Comparison of ENCODE assay signal across 8 cellular contexts in genomic region chr13:19634129-19634740, GRCh38. TPM values are rescaled to one million over a fixed set of nuclear protein-coding genes. Genes with fewer than 3 reads are reported as not detected.
DNase-seq lines count a peak whose midpoint lies in the region; ATAC-seq, FAIRE-seq and TF ChIP-seq lines count a peak whose summit lies in the region.

No MANE protein-coding gene starts in this region.

- peak; percentile 24 for ATAC-seq in stimulated activated naive B cell treated with anti-CD40 and anti-IgM and Interleukin-4, amounts not matched to agents 10 μg/mL and 1 μg/mL and 100 μg/mL, for 72 hours (replicated peaks)

- WGBS in H9 (ENCODE audit: extremely low coverage, insufficient read length, low lambda C conversion rate), result no CpG with 5 or more reads among the region's 14 CpGs

- H2BK12ac ChIP-seq in H9 (ENCODE audit: insufficient read length, low read depth, low read length), result no peak overlapping the region

- H4K20me1 ChIP-seq in H9 (ENCODE audit: control insufficient read depth, insufficient read depth, insufficient read length), result no peaks in the 10 kb centered on the region

- no peak overlapping the region for H3T11ph ChIP-seq in H9 (ENCODE audit: low read length)

- H3K36me3 ChIP-seq in bronchial epithelial cell (ENCODE audit: control insufficient read depth, insufficient read depth, low read length), result no peaks in the 10 kb centered on the region

- H3K79me1 ChIP-seq in H9 (ENCODE audit: insufficient read depth, low read depth, low read length, poor library complexity, severe bottlenecking), result no peaks in the 10 kb centered on the region

- no peak overlapping the region for H3K27ac ChIP-seq in H9 (ENCODE audit: insufficient read length, low read depth, low read length)

- no peak overlapping the region for H4K91ac ChIP-seq in H9 (ENCODE audit: insufficient read length, low read depth, low read length)

- DNase-seq in GM03348 (ENCODE audit: low spot score) (peak; percentile 50), H9 (no peak), NCI-H69 (lab: John Stamatoyannopoulos, UW) (peak; percentile 29), bronchial epithelial cell (ENCODE audit: low read depth) (peak; percentile 26), kidney tubule cell (ENCODE audit: low spot score) (peak; percentile 49), occipital lobe (lab: John Stamatoyannopoulos, UW) (no peak)
- DNase-seq in stimulated activated naive B cell treated with anti-CD40 and anti-IgM and Interleukin-4, amounts not matched to agents 10 μg/mL and 1 μg/mL and 100 μg/mL, for 72 hours, result no peak
- DNase-seq in activated CD4-positive, alpha-beta T cell treated with anti-CD3 and anti-CD28 coated beads for 48 hours, result no peak

- H3K4me1 Mint-ChIP-seq in H9, result peaks cover 14 to 19% of the 10 kb centered on the region in 2 experiments
- peaks cover 10 to 40% of the 10 kb centered on the region in 2 donors for H3K4me1 Mint-ChIP-seq in stimulated activated naive B cell treated with anti-CD40 and anti-IgM and Interleukin-4, amounts not matched to agents 10 μg/mL and 1 μg/mL and 100 μg/mL, for 72 hours

- no peak overlapping the region; the same call in 1 of the 2 replicates for H3K14ac ChIP-seq in H9 (ENCODE audit: insufficient read depth, low read length)

- no peak for TF ChIP-seq CTCF in H9 (conservative IDR thresholded peaks at IDR 0.05)
- no peak for TF ChIP-seq CTCF in bronchial epithelial cell (IDR thresholded peaks at IDR 0.05; ENCODE audit: insufficient read depth, low read length, severe bottlenecking)

- H4K5ac ChIP-seq in H9 (ENCODE audit: insufficient read length, low read depth, low read length), result no peak overlapping the region

- H3K36me3 Mint-ChIP-seq in H9 (ENCODE audit: insufficient read depth in 1 of 3, low read depth in 3 of 3), result peaks cover 20 to 26% (median 23%) of the 10 kb centered on the region in 3 experiments
- peaks cover 13 to 17% of the 10 kb centered on the region in 2 donors for H3K36me3 Mint-ChIP-seq in stimulated activated naive B cell treated with anti-CD40 and anti-IgM and Interleukin-4, amounts not matched to agents 10 μg/mL and 1 μg/mL and 100 μg/mL, for 72 hours

- peaks cover 29 to 30% of the 10 kb centered on the region in 2 experiments for H3K9me3 Mint-ChIP-seq in H9
- peaks cover 2 to 4% of the 10 kb centered on the region in 2 donors for H3K9me3 Mint-ChIP-seq in stimulated activated naive B cell treated with anti-CD40 and anti-IgM and Interleukin-4, amounts not matched to agents 10 μg/mL and 1 μg/mL and 100 μg/mL, for 72 hours

- peaks cover 8% of the 10 kb centered on the region for H3K9me3 ChIP-seq in H9 (ENCODE audit: control insufficient read depth, low read depth, low read length)

- peak overlapping the region; percentile 100 for H3K4me3 Mint-ChIP-seq in H9
- H3K4me3 Mint-ChIP-seq in stimulated activated naive B cell treated with anti-CD40 and anti-IgM and Interleukin-4, amounts not matched to agents 10 μg/mL and 1 μg/mL and 100 μg/mL, for 72 hours, result peak overlapping the region; percentile 98 to 100

- no peak overlapping the region for H2BK20ac ChIP-seq in H9 (ENCODE audit: low read depth, low read length, poor library complexity, severe bottlenecking)

- no peak overlapping the region for H2BK5ac ChIP-seq in H9 (ENCODE audit: insufficient read length, low read length)

- no peak overlapping the region for H2AFZ ChIP-seq in H9 (ENCODE audit: low read length)

- H2BK120ac ChIP-seq in H9 (ENCODE audit: low read depth, low read length, poor library complexity, severe bottlenecking), result no peak overlapping the region

- peak overlapping the region; percentile 56 for H3K4me3 ChIP-seq in bronchial epithelial cell (ENCODE audit: low read depth, low read length)

- H3K27me3 ChIP-seq in H9 (ENCODE audit: insufficient read depth, low read length) (no peaks in the 10 kb centered on the region), bronchial epithelial cell (ENCODE audit: control insufficient read depth, insufficient read depth, low read length) (no peaks in the 10 kb centered on the region)

- peak overlapping the region in 2 of 3 experiments; percentile 7 to 99; a peak in 4 of 7 replicates for H3K27ac Mint-ChIP-seq in H9
- peak overlapping the region; percentile 98 for H3K27ac Mint-ChIP-seq in stimulated activated naive B cell treated with anti-CD40 and anti-IgM and Interleukin-4, amounts not matched to agents 10 μg/mL and 1 μg/mL and 100 μg/mL, for 72 hours

- no peak overlapping the region for H3K4ac ChIP-seq in H9 (ENCODE audit: low read depth, low read length)

- no peak overlapping the region for H4K8ac ChIP-seq in H9 (replicated peaks; ENCODE audit: insufficient read length, low read depth, low read length)

- H3K9ac ChIP-seq in H9 (ENCODE audit: extremely low read depth, insufficient read length, low read length), result peak overlapping the region; percentile 81

- no peaks in the 10 kb centered on the region for H3K27me3 Mint-ChIP-seq in H9 (ENCODE audit: low read depth)
- no peaks in the 10 kb centered on the region for H3K27me3 Mint-ChIP-seq in stimulated activated naive B cell treated with anti-CD40 and anti-IgM and Interleukin-4, amounts not matched to agents 10 μg/mL and 1 μg/mL and 100 μg/mL, for 72 hours

- no peak overlapping the region for H2AK5ac ChIP-seq in H9 (ENCODE audit: insufficient read length, low read length)

- no peak for FAIRE-seq in bronchial epithelial cell (lab: Jason Lieb, UNC)

- H3K4me2 ChIP-seq in H9 (ENCODE audit: insufficient read depth, insufficient read length, low read length), result peak overlapping the region; percentile 93

- H3K4me1 ChIP-seq in H9 (ENCODE audit: insufficient read depth, low read length), result no peaks in the 10 kb centered on the region; the same call in 1 of the 2 replicates

- H3K18ac ChIP-seq in H9 (ENCODE audit: insufficient read length, low read depth, low read length), result no peak overlapping the region

- H2BK15ac ChIP-seq in H9 (ENCODE audit: low read depth, low read length), result no peak overlapping the region

- no peak overlapping the region for H3K56ac ChIP-seq in H9 (ENCODE audit: insufficient read length, low read depth, low read length)

- peaks cover 3% of the 10 kb centered on the region; the same call in 1 of the 2 replicates for H3K79me2 ChIP-seq in H9 (ENCODE audit: insufficient read depth, low read length)

- H3K23ac ChIP-seq in H9 (ENCODE audit: insufficient read length, low read depth, low read length), result no peak overlapping the region

- H3K23me2 ChIP-seq in H9 (ENCODE audit: insufficient read length, low read depth, low read length, poor library complexity, severe bottlenecking), result no peaks in the 10 kb centered on the region

RNA-seq across cellular contexts. Expression of gene MPHOSPH8, which starts 0.8 kb away (rescaled TPM):
- total RNA-seq in H9 (2021) (21.1 TPM in 2 replicates), bronchial epithelial cell (9.7 and 18.7 TPM in 2 replicates), occipital lobe (31.2 TPM)

Comparison
In these comparisons a context has a peak if more than half of its experiments do, and no peak if none do; other contexts are left out.
1. DNase-seq: peak in GM03348 (single experiment), NCI-H69 (single experiment), bronchial epithelial cell (single experiment) and kidney tubule cell (single experiment); none in H9 (single experiment), stimulated activated naive B cell treated with anti-CD40 and anti-IgM and Interleukin-4, amounts not matched to agents 10 μg/mL and 1 μg/mL and 100 μg/mL, for 72 hours (single experiment), occipital lobe (single experiment) and activated CD4-positive, alpha-beta T cell treated with anti-CD3 and anti-CD28 coated beads for 48 hours (single experiment).